Comparison of ENCODE assay signal across 21 cellular contexts in the genomic region with DNA sequence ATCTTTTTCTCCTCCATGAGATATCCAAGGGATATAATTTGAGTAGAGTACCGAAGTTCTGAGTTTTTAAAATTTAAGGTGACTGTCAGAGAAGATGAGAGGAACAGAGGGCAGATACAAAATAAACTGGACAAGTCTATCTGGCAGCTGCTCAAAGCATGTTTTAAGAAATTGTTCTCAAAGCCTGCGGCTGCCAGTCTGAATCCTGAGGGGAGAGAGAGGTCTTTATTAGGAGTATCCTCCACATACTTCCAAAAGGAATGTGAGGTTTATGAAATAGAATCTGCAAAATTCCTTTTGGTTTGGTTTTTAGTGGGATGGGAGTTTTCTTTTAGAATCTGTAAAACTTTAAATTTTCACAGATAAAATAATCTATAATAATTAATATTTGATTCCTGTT. TPM values are rescaled to one million over a fixed set of nuclear protein-coding genes. Genes with fewer than 3 reads are reported as not detected.
DNase-seq lines count a peak whose midpoint lies in the region; ATAC-seq, FAIRE-seq and TF ChIP-seq lines count a peak whose summit lies in the region.
"Had no signal": no experiment of that assay in that cellular context is flagged by ENCODE, and none has a peak within 500 bp of the region (broad histone marks: within the 10 kb centered on the region; RNA-seq: fewer than 3 reads in every experiment).

No MANE protein-coding gene starts in this region.

- H3K4me3 Mint-ChIP-seq in natural killer cell = no peak overlapping the region
- H3K4me3 Mint-ChIP-seq in natural killer cell treated with Interleukin-12 subunit alpha and Interleukin-12 subunit beta and Interleukin-15 and Interleukin-18, amount 100 ng/mL, for 72 hours = no peak overlapping the region
- no peak overlapping the region for H3K4me3 Mint-ChIP-seq in activated T-helper 2 cell treated with anti-CD3 and anti-CD28 coated beads, Interferon-gamma antibody, Interleukin-2, Interleukin-4, amounts not matched to agents 10 μg/mL and 5 μg/mL and 100 μg/mL, durations not matched to agents 14 hours and 24 hours and 36 hours (ENCODE audit: low read depth)
- no peak overlapping the region for H3K4me3 Mint-ChIP-seq in stimulated activated naive B cell treated with anti-CD40 and anti-IgM and Interleukin-4, amounts not matched to agents 10 μg/mL and 1 μg/mL and 100 μg/mL, for 72 hours
- H3K4me3 Mint-ChIP-seq: activated naive CD8-positive, alpha-beta T cell treated with anti-CD3 and anti-CD28 coated beads, Interleukin-2, amount 50 U/mL, for 24 hours had no signal

- no peaks in the 10 kb centered on the region for H3K27me3 Mint-ChIP-seq in natural killer cell (ENCODE audit: low read depth in 2 of 2)
- H3K27me3 Mint-ChIP-seq in natural killer cell treated with Interleukin-12 subunit alpha and Interleukin-12 subunit beta and Interleukin-15 and Interleukin-18, amount 100 ng/mL, for 72 hours = no peaks in the 10 kb centered on the region
- no peaks in the 10 kb centered on the region for H3K27me3 Mint-ChIP-seq in activated T-helper 2 cell treated with anti-CD3 and anti-CD28 coated beads, Interferon-gamma antibody, Interleukin-2, Interleukin-4, amounts not matched to agents 10 μg/mL and 5 μg/mL and 100 μg/mL, durations not matched to agents 14 hours and 24 hours and 36 hours (ENCODE audit: low read depth)
- H3K27me3 Mint-ChIP-seq in stimulated activated naive B cell treated with anti-CD40 and anti-IgM and Interleukin-4, amounts not matched to agents 10 μg/mL and 1 μg/mL and 100 μg/mL, for 72 hours = no peaks in the 10 kb centered on the region
- H3K27me3 Mint-ChIP-seq: activated naive CD8-positive, alpha-beta T cell treated with anti-CD3 and anti-CD28 coated beads, Interleukin-2, amount 50 U/mL, for 24 hours had no signal

- no peaks in the 10 kb centered on the region for H3K9me3 Mint-ChIP-seq in natural killer cell
- no peaks in the 10 kb centered on the region for H3K9me3 Mint-ChIP-seq in natural killer cell treated with Interleukin-12 subunit alpha and Interleukin-12 subunit beta and Interleukin-15 and Interleukin-18, amount 100 ng/mL, for 72 hours
- no peaks in the 10 kb centered on the region for H3K9me3 Mint-ChIP-seq in activated T-helper 2 cell treated with anti-CD3 and anti-CD28 coated beads, Interferon-gamma antibody, Interleukin-2, Interleukin-4, amounts not matched to agents 10 μg/mL and 5 μg/mL and 100 μg/mL, durations not matched to agents 14 hours and 24 hours and 36 hours
- H3K9me3 Mint-ChIP-seq in stimulated activated naive B cell treated with anti-CD40 and anti-IgM and Interleukin-4, amounts not matched to agents 10 μg/mL and 1 μg/mL and 100 μg/mL, for 72 hours = no peaks in the 10 kb centered on the region
- H3K9me3 Mint-ChIP-seq: activated naive CD8-positive, alpha-beta T cell treated with anti-CD3 and anti-CD28 coated beads, Interleukin-2, amount 50 U/mL, for 24 hours had no signal

- H3K4me3 ChIP-seq in fibroblast of pulmonary artery (replicated peaks; ENCODE audit: low read depth, low read length) = no peak overlapping the region
- H3K4me3 ChIP-seq: breast epithelium, left lung had no signal

- no peak for TF ChIP-seq POLR2A in H54 (IDR thresholded peaks at IDR 0.05; ENCODE audit: low read depth, low read length)

- peaks cover 9% of the 10 kb centered on the region for H3K36me3 Mint-ChIP-seq in natural killer cell
- H3K36me3 Mint-ChIP-seq in natural killer cell treated with Interleukin-12 subunit alpha and Interleukin-12 subunit beta and Interleukin-15 and Interleukin-18, amount 100 ng/mL, for 72 hours = no peaks in the 10 kb centered on the region
- H3K36me3 Mint-ChIP-seq in activated T-helper 2 cell treated with anti-CD3 and anti-CD28 coated beads, Interferon-gamma antibody, Interleukin-2, Interleukin-4, amounts not matched to agents 10 μg/mL and 5 μg/mL and 100 μg/mL, durations not matched to agents 14 hours and 24 hours and 36 hours (ENCODE audit: low read depth) = peaks cover 49% of the 10 kb centered on the region
- peaks cover 35 to 54% of the 10 kb centered on the region in 2 donors for H3K36me3 Mint-ChIP-seq in stimulated activated naive B cell treated with anti-CD40 and anti-IgM and Interleukin-4, amounts not matched to agents 10 μg/mL and 1 μg/mL and 100 μg/mL, for 72 hours

- peaks cover 16 to 51% of the 10 kb centered on the region in 2 donors for H3K4me1 Mint-ChIP-seq in natural killer cell
- peaks cover 11 to 16% of the 10 kb centered on the region in 2 donors for H3K4me1 Mint-ChIP-seq in natural killer cell treated with Interleukin-12 subunit alpha and Interleukin-12 subunit beta and Interleukin-15 and Interleukin-18, amount 100 ng/mL, for 72 hours (ENCODE audit: low read depth in 2 of 2)
- peaks cover 22% of the 10 kb centered on the region for H3K4me1 Mint-ChIP-seq in activated T-helper 2 cell treated with anti-CD3 and anti-CD28 coated beads, Interferon-gamma antibody, Interleukin-2, Interleukin-4, amounts not matched to agents 10 μg/mL and 5 μg/mL and 100 μg/mL, durations not matched to agents 14 hours and 24 hours and 36 hours (ENCODE audit: low read depth)
- peaks cover 3 to 15% of the 10 kb centered on the region in 2 donors for H3K4me1 Mint-ChIP-seq in stimulated activated naive B cell treated with anti-CD40 and anti-IgM and Interleukin-4, amounts not matched to agents 10 μg/mL and 1 μg/mL and 100 μg/mL, for 72 hours

- intact Hi-C loops in natural killer cell (cut with micrococcal nuclease) = no loop called here
- intact Hi-C loops in activated T-helper 2 cell treated with anti-CD3 and anti-CD28 coated beads, Interferon-gamma antibody, Interleukin-2, Interleukin-4, amounts not matched to agents 10 μg/mL and 5 μg/mL and 100 μg/mL, durations not matched to agents 14 hours and 24 hours and 36 hours (cut with micrococcal nuclease) = no loop called here

- DNase-seq in natural killer cell (no peak), fibroblast of pulmonary artery (ENCODE audit: low read depth) (peak; percentile 3), SW480 (ENCODE audit: low spot score) (no peak), H54 (ENCODE audit: insufficient read length, low spot score) (no peak)
- no peak for DNase-seq in natural killer cell treated with Interleukin-12 subunit alpha and Interleukin-12 subunit beta and Interleukin-15 and Interleukin-18, amount 100 ng/mL, for 72 hours (ENCODE audit: low spot score)
- DNase-seq in activated T-helper 2 cell treated with anti-CD3 and anti-CD28 coated beads, Interferon-gamma antibody, Interleukin-2, Interleukin-4, amounts not matched to agents 10 μg/mL and 5 μg/mL and 100 μg/mL, durations not matched to agents 14 hours and 24 hours and 36 hours (ENCODE audit: low spot score) = no peak
- DNase-seq in stimulated activated naive B cell treated with anti-CD40 and anti-IgM and Interleukin-4, amounts not matched to agents 10 μg/mL and 1 μg/mL and 100 μg/mL, for 72 hours = no peak
- DNase-seq: activated CD4-positive, alpha-beta T cell treated with anti-CD3 and anti-CD28 coated beads for 4 hours; activated effector memory CD4-positive, alpha-beta T cell treated with Interleukin-2 at 50 U/mL for 16 hours; activated naive CD8-positive, alpha-beta T cell treated with anti-CD3 and anti-CD28 coated beads, Interleukin-2, amount 50 U/mL, for 24 hours; dermis blood vessel endothelial cell; foreskin keratinocyte; GDM1; left lung; NCI-H187 treated with DMSO at 0.1 percent for 48 hours; posterior cingulate gyrus; stimulated activated CD4-positive, alpha-beta T cell treated with anti-CD3 and anti-CD28 coated beads, Interleukin-15, amount 100 ng/mL, for 24 hours; stimulated activated CD8-positive, alpha-beta memory T cell treated with anti-CD3 and anti-CD28 coated beads, Interleukin-4, amount 100 ng/mL, for 48 hours had no signal

- peak overlapping the region; percentile 1 to 12 for H3K27ac Mint-ChIP-seq in natural killer cell
- H3K27ac Mint-ChIP-seq in natural killer cell treated with Interleukin-12 subunit alpha and Interleukin-12 subunit beta and Interleukin-15 and Interleukin-18, amount 100 ng/mL, for 72 hours = peak overlapping the region in 1 of 2 donors; percentile 17
- H3K27ac Mint-ChIP-seq in activated T-helper 2 cell treated with anti-CD3 and anti-CD28 coated beads, Interferon-gamma antibody, Interleukin-2, Interleukin-4, amounts not matched to agents 10 μg/mL and 5 μg/mL and 100 μg/mL, durations not matched to agents 14 hours and 24 hours and 36 hours = peak overlapping the region; percentile 7
- no peak overlapping the region for H3K27ac Mint-ChIP-seq in stimulated activated naive B cell treated with anti-CD40 and anti-IgM and Interleukin-4, amounts not matched to agents 10 μg/mL and 1 μg/mL and 100 μg/mL, for 72 hours
- H3K27ac Mint-ChIP-seq: activated naive CD8-positive, alpha-beta T cell treated with anti-CD3 and anti-CD28 coated beads, Interleukin-2, amount 50 U/mL, for 24 hours had no signal

- ATAC-seq in natural killer cell = no peak
- ATAC-seq in natural killer cell treated with Interleukin-12 subunit alpha and Interleukin-12 subunit beta and Interleukin-15 and Interleukin-18, amount 100 ng/mL, for 72 hours = no peak
- ATAC-seq in HG02870 (IDR thresholded peaks at IDR 0.05; ENCODE audit: unreplicated experiment) = no peak
- ATAC-seq in stimulated activated naive B cell treated with anti-CD40 and anti-IgM and Interleukin-4, amounts not matched to agents 10 μg/mL and 1 μg/mL and 100 μg/mL, for 72 hours (replicated peaks) = no peak
- ATAC-seq: activated naive CD8-positive, alpha-beta T cell treated with anti-CD3 and anti-CD28 coated beads, Interleukin-2, amount 50 U/mL, for 24 hours; foreskin keratinocyte; left lung; sciatic nerve had no signal

- TF ChIP-seq CTCF in natural killer cell (IDR thresholded peaks at IDR 0.05) (no peak), fibroblast of pulmonary artery (IDR thresholded peaks at IDR 0.05; ENCODE audit: low read length, missing control alignments) (no peak)

- no peak for FAIRE-seq in H54 (lab: Jason Lieb, UNC)

RNA-seq across cellular contexts. Expression of gene TTC13, which starts 41.3 kb away (rescaled TPM):
- 10 to 100 TPM; 72.4 to 90.1 (median 80.4) TPM for total RNA-seq in natural killer cell
- 10 to 100 TPM; 29.9 to 41.6 TPM for total RNA-seq in natural killer cell treated with Interleukin-12 subunit alpha and Interleukin-12 subunit beta and Interleukin-15 and Interleukin-18, amount 100 ng/mL, for 72 hours
- total RNA-seq in activated T-helper 2 cell treated with anti-CD3 and anti-CD28 coated beads, Interferon-gamma antibody, Interleukin-2, Interleukin-4, amounts not matched to agents 10 μg/mL and 5 μg/mL and 100 μg/mL, durations not matched to agents 14 hours and 24 hours and 36 hours = 17.5 and 17.7 TPM in 2 replicates

RNA-seq across cellular contexts. Expression of gene ARV1, which starts 41.5 kb away (rescaled TPM):
- total RNA-seq in natural killer cell = 1 to 10 TPM; 7.2 to 7.6 (median 7.3) TPM
- total RNA-seq in natural killer cell treated with Interleukin-12 subunit alpha and Interleukin-12 subunit beta and Interleukin-15 and Interleukin-18, amount 100 ng/mL, for 72 hours = 10 to 100 TPM; 12.2 to 15.6 TPM
- 10.7 and 11.3 TPM in 2 replicates for total RNA-seq in activated T-helper 2 cell treated with anti-CD3 and anti-CD28 coated beads, Interferon-gamma antibody, Interleukin-2, Interleukin-4, amounts not matched to agents 10 μg/mL and 5 μg/mL and 100 μg/mL, durations not matched to agents 14 hours and 24 hours and 36 hours
